In the genomic region with DNA sequence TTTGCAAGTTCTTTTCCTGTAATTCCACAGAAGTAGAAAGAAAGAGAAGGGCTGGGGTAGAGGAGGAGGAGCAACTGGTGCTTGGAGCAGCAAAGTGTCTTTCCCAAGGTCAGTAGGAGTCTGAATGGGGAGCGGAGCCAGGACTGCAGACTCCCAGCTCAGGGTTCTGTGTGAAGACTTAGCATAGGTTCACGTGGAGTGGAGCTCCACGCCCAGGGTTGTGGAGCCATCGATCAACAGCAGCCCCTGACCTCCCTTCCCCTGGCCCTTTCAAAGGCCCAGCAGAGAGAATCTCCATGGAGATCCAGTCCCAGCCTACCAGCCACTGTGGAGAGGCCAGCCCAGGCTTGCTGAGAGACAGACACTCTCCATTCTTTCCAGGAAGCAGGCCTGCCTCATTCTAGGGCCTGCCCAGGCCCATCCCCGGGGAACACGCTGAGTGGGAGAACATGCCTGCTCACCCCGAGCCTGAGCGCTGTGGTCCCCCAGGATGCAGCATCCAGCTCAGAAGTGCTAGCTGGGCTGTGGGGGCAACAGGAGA, we compare ENCODE assay signal across 10 cellular contexts.
A peak's percentile ranks its signal among the peaks of the same experiment; 100 is the strongest.
DNase-seq lines count a peak whose midpoint lies in the region; ATAC-seq and TF ChIP-seq lines count a peak whose summit lies in the region.
"Had no signal": no experiment of that assay in that cellular context is flagged by ENCODE, and none has a peak within 500 bp of the region (broad histone marks: within the 10 kb centered on the region; RNA-seq: fewer than 3 reads in every experiment).

No MANE protein-coding gene starts in this region.

- no peaks in the 10 kb centered on the region for H3K27me3 ChIP-seq in stomach smooth muscle (ENCODE audit: control insufficient read depth in 1 of 2, insufficient read depth in 2 of 2, low read length in 2 of 2)

- H3K27me3 Mint-ChIP-seq in glutamatergic neuron (ENCODE audit: unreplicated experiment): peaks cover 4% of the 10 kb centered on the region

- H3K4me3 Mint-ChIP-seq in glutamatergic neuron (ENCODE audit: unreplicated experiment): no peak overlapping the region

- no peaks in the 10 kb centered on the region for H3K36me3 ChIP-seq in stomach smooth muscle (ENCODE audit: control insufficient read depth in 2 of 2, insufficient read depth in 2 of 2, low read length in 2 of 2)

- H3K9me3 ChIP-seq in stomach smooth muscle (ENCODE audit: control insufficient read depth in 2 of 2, low read length in 2 of 2): no peaks in the 10 kb centered on the region

- TF ChIP-seq CTCF in glutamatergic neuron (IDR thresholded peaks at IDR 0.05; ENCODE audit: partially characterized antibody, unreplicated experiment): no peak

- peaks cover 4% of the 10 kb centered on the region for H3K9me3 Mint-ChIP-seq in glutamatergic neuron (ENCODE audit: unreplicated experiment)

- peaks cover 33% of the 10 kb centered on the region for H3K4me1 ChIP-seq in stomach smooth muscle (ENCODE audit: control insufficient read depth, insufficient read depth, low read length)

- H3K9ac ChIP-seq in stomach smooth muscle (ENCODE audit: low read length in 2 of 2): no peak overlapping the region

- DNase-seq in HPDE6-E6E7 (ENCODE audit: extremely low spot score) (peak; percentile 92), amniotic epithelial cell (ENCODE audit: low read depth) (peak; percentile 44), left cardiac atrium (no peak), glutamatergic neuron (no peak), cerebellum (ENCODE audit: low spot score) (no peak)
- DNase-seq: DND-41 had no signal

- ATAC-seq in left cardiac atrium (peak; percentile 9 to 49), GM18861 (IDR thresholded peaks at IDR 0.05; ENCODE audit: unreplicated experiment) (no peak), GM18870 (IDR thresholded peaks at IDR 0.05; ENCODE audit: unreplicated experiment) (no peak)

- H3K27ac Mint-ChIP-seq in glutamatergic neuron (ENCODE audit: unreplicated experiment): no peak overlapping the region

- peaks cover 37% of the 10 kb centered on the region for H3K4me1 Mint-ChIP-seq in glutamatergic neuron (ENCODE audit: low read depth, unreplicated experiment)

- peak overlapping the region; percentile 18 for H3K27ac ChIP-seq in stomach smooth muscle (ENCODE audit: low read length)
- H3K27ac ChIP-seq: SK-N-MC had no signal

- intact Hi-C loops in left cardiac atrium (cut with DNase I): no loop called here

- no peak overlapping the region for H3K4me3 ChIP-seq in stomach smooth muscle (ENCODE audit: low read length in 2 of 2)
- H3K4me3 ChIP-seq: SK-N-MC had no signal

- no peaks in the 10 kb centered on the region for H3K36me3 Mint-ChIP-seq in glutamatergic neuron (ENCODE audit: unreplicated experiment)

Comparison
In these comparisons a context has a peak if more than half of its experiments do, and no peak if none do; other contexts are left out.
1. DNase-seq: peak in HPDE6-E6E7 (single experiment) and amniotic epithelial cell (single experiment); none in left cardiac atrium (single experiment), glutamatergic neuron (single experiment) and cerebellum (single experiment).
2. ATAC-seq: peak in left cardiac atrium (2 of 2); none in GM18861 (single experiment) and GM18870 (single experiment).